22 cellular contexts compared by ENCODE assay signal in the genomic region with DNA sequence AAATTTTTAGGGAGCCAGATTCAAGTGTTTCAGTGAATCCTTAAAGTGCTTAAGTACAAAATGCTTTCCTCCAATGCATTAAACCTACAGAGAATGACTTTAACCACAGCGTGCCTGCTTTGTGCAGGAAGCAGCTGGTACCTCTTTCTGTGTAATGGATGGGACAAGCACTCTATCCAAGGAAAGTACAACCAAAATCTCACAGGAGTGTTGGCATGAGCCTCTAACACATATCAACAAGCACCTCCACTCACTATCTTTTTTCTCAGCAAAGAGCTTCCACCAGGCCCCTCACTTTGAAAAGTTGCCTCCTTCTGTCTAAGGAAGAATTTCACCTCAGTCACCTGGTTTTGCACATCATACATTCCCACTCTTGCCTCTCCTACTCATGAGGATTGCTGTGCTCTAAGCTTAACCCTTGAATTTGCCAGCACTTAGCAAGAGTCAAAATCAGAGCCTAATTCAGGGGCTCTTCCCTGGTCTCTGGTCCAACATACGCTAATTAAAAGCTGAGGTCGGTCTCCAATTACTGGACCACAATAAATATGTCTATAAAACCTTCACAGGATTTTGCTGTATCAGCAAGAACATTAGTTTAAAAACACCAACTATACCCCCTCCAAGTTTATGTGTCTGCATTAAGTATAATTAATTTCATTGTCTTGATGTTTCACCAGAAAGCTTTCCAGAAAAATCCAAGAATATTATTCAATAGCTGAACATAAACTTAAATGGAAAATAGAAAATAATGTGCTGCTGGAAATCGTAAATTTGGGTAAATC.
A peak's percentile ranks its signal among the peaks of the same experiment; 100 is the strongest.
DNase-seq lines count a peak whose midpoint lies in the region; ATAC-seq, FAIRE-seq and TF ChIP-seq lines count a peak whose summit lies in the region.
"Had no signal": no experiment of that assay in that cellular context is flagged by ENCODE, and none has a peak within 500 bp of the region (broad histone marks: within the 10 kb centered on the region; RNA-seq: fewer than 3 reads in every experiment).

No MANE protein-coding gene starts in this region.

- H3K23ac ChIP-seq in H1 (ENCODE audit: insufficient read length), result no peak overlapping the region

- TF ChIP-seq EP300 in H1 (IDR thresholded peaks at IDR 0.05; ENCODE audit: borderline replicate concordance in 1 of 2, low read depth in 2 of 2, low read length in 2 of 2) (no peak), neural cell (conservative IDR thresholded peaks at IDR 0.05; ENCODE audit: poor library complexity, severe bottlenecking) (no peak)

- ATAC-seq in GM19397 (IDR thresholded peaks at IDR 0.05; ENCODE audit: unreplicated experiment), result no peak

- FAIRE-seq in H1 (lab: Jason Lieb, UNC), result no peak

- H3K27me3 ChIP-seq in H1 (replicated peaks in 1 of 4; ENCODE audit: control insufficient read depth in 3 of 4, extremely low read depth in 1 of 4, insufficient read depth in 3 of 4, low read length in 3 of 4) (no peaks in the 10 kb centered on the region), neural cell (ENCODE audit: insufficient read depth, low read depth, low read length) (no peaks in the 10 kb centered on the region)
- H3K27me3 ChIP-seq: colonic mucosa, MG63, thyroid gland had no signal

- H2BK20ac ChIP-seq in H1 (ENCODE audit: low read length), result no peak overlapping the region

- no peak overlapping the region for H3K14ac ChIP-seq in H1 (ENCODE audit: insufficient read length)

- CTCF ChIA-PET in H1 (lab: Charles Lee; ENCODE audit: partially characterized antibody), result interaction anchor here (1.3 to 1.7 kb wide), 3 partner anchors 9 to 794 kb away, joined by 3 to 5 read pairs (median 3); no protein-coding TSS in a partner anchor

- H3F3A ChIP-seq in neural cell (ENCODE audit: insufficient read depth, low read length, poor library complexity, severe bottlenecking), result peaks cover 19% of the 10 kb centered on the region

- H4K5ac ChIP-seq in H1 (ENCODE audit: insufficient read length, low read depth, low read length), result no peak overlapping the region

- no peaks in the 10 kb centered on the region for H3K79me1 ChIP-seq in H1 (ENCODE audit: low read depth, low read length)

- TF ChIP-seq POLR2A in H1 (IDR thresholded peaks at IDR 0.05; ENCODE audit: control extremely low read depth in 1 of 2, low read depth in 2 of 2, low read length in 2 of 2), result no peak

- no peak overlapping the region; a peak in 1 of 7 replicates for H3K9ac ChIP-seq in H1 (replicated peaks in 1 of 4; ENCODE audit: extremely low read depth in 1 of 4, low read depth in 3 of 4, low read length in 3 of 4)
- no peak overlapping the region for H3K9ac ChIP-seq in neural cell (ENCODE audit: low read length)

- H3K56ac ChIP-seq in H1 (replicated peaks; ENCODE audit: insufficient read length, low read depth, low read length), result no peak overlapping the region

- 74% methylated on average over 4 of the region's 4 CpGs; no CpG with 5 or more reads in 1 of the 2 experiments for WGBS in H1 (ENCODE audit: extremely low coverage in 1 of 2, insufficient coverage in 1 of 2, insufficient read length in 1 of 2, insufficient replicate concordance in 2 of 2, low coverage in 1 of 2, low lambda C conversion rate in 2 of 2, missing lambda C conversion rate in 1 of 2), 2 experiments

- no peak overlapping the region for H2BK120ac ChIP-seq in H1 (replicated peaks; ENCODE audit: low read depth, low read length)

- H3K4me3 ChIP-seq in H1 (ENCODE audit: extremely low read depth in 1 of 4, insufficient read depth in 2 of 4, low read depth in 3 of 4, low read length in 4 of 4) (no peak overlapping the region), neural cell (ENCODE audit: low read length) (no peak overlapping the region)
- H3K4me3 ChIP-seq: colonic mucosa, lung, MG63, smooth muscle cell, thyroid gland had no signal

- no peak overlapping the region for H2BK12ac ChIP-seq in H1 (ENCODE audit: low read depth, low read length)

- no peak overlapping the region for H3K4ac ChIP-seq in H1 (replicated peaks; ENCODE audit: insufficient read length, low read depth, low read length)

- H2AFZ ChIP-seq in H1 (ENCODE audit: low read length) (no peak overlapping the region), neural cell (ENCODE audit: low read depth, low read length) (no peak overlapping the region)

- H4K20me1 ChIP-seq in H1 (replicated peaks in 1 of 2; ENCODE audit: control insufficient read depth in 1 of 2, insufficient read depth in 2 of 2, low read length in 2 of 2) (no peaks in the 10 kb centered on the region), neural cell (ENCODE audit: insufficient read depth) (no peaks in the 10 kb centered on the region)

- peaks cover 8 to 31% (median 24%) of the 10 kb centered on the region in 4 experiments for H3K4me1 ChIP-seq in H1 (replicated peaks in 1 of 4; ENCODE audit: control insufficient read depth in 3 of 4, insufficient read depth in 4 of 4, low read length in 3 of 4)
- H3K4me1 ChIP-seq: colonic mucosa had no signal

- no peak overlapping the region for H4K91ac ChIP-seq in H1 (replicated peaks; ENCODE audit: insufficient read length, low read length)

- H3K18ac ChIP-seq in H1 (ENCODE audit: extremely low read depth, low read length), result no peak overlapping the region

- H3K23me2 ChIP-seq in H1 (ENCODE audit: low read depth, low read length), result no peaks in the 10 kb centered on the region

- H2AK5ac ChIP-seq in H1 (ENCODE audit: low read depth, low read length), result no peak overlapping the region

- H3K9me2 ChIP-seq in neural cell (ENCODE audit: insufficient read depth, low read length), result no peaks in the 10 kb centered on the region

- POLR2A ChIA-PET in H1 (lab: Charles Lee; ENCODE audit: partially characterized antibody), result no interaction called here

- TF ChIP-seq RAD21 in H1 (IDR thresholded peaks at IDR 0.05 in 1 of 2, conservative IDR thresholded peaks at IDR 0.05 in 1 of 2; ENCODE audit: low read depth in 2 of 2, low read length in 2 of 2) (no peak), neural cell (conservative IDR thresholded peaks at IDR 0.05) (no peak)

- H3K4me2 ChIP-seq in H1 (ENCODE audit: insufficient read depth in 1 of 2, low read depth in 2 of 2, low read length in 2 of 2) (peak overlapping the region; percentile 33 to 48; a peak in 2 of 4 replicates), neural cell (ENCODE audit: low read length) (no peak overlapping the region)
- H3K4me2 ChIP-seq: smooth muscle cell had no signal

- no peak overlapping the region for H4K8ac ChIP-seq in H1 (ENCODE audit: extremely low read depth, insufficient read depth, low read length)

- H3K27ac ChIP-seq in H1 (ENCODE audit: low read depth, low read length), result no peak overlapping the region
- H3K27ac ChIP-seq in neural cell (ENCODE audit: low read length), result peak overlapping the region; percentile 68
- H3K27ac ChIP-seq: colonic mucosa, HL-60, thyroid gland had no signal

- peak overlapping the region; percentile 40; the same call in 1 of the 2 replicates for H2BK15ac ChIP-seq in H1 (ENCODE audit: low read length)

- no peak overlapping the region for H2BK5ac ChIP-seq in H1 (ENCODE audit: low read depth, low read length)

- H3K9me3 ChIP-seq in H1 (ENCODE audit: insufficient read depth in 2 of 2, low read depth in 1 of 2, low read length in 1 of 2) (no peaks in the 10 kb centered on the region), neural cell (ENCODE audit: low read length) (no peaks in the 10 kb centered on the region)
- H3K9me3 ChIP-seq: colonic mucosa, MG63, thyroid gland had no signal

- TF ChIP-seq CTCF in H1 (IDR thresholded peaks at IDR 0.05; ENCODE audit: control extremely low read depth in 1 of 3, insufficient read depth in 1 of 3, low read depth in 1 of 3, low read length in 3 of 3) (no peak), neural cell (IDR thresholded peaks at IDR 0.05; ENCODE audit: poor library complexity, severe bottlenecking) (no peak)

- H3K79me2 ChIP-seq in H1 (ENCODE audit: control insufficient read depth in 1 of 2, insufficient read depth in 2 of 2, low read length in 2 of 2) (no peaks in the 10 kb centered on the region), neural cell (replicated peaks; ENCODE audit: insufficient read depth, low read length) (peaks cover 50% of the 10 kb centered on the region)

- H3K36me3 ChIP-seq in H1 (ENCODE audit: control insufficient read depth in 2 of 4, insufficient read depth in 4 of 4, low read length in 3 of 4) (no peaks in the 10 kb centered on the region), neural cell (ENCODE audit: insufficient read depth, low read length) (no peaks in the 10 kb centered on the region)
- H3K36me3 ChIP-seq: colonic mucosa, MG63, thyroid gland had no signal

- DNase-seq in DMS79 treated with DMSO at 0.1 percent for 48 hours (lab: John Stamatoyannopoulos, UW) (peak; percentile 73), DMS79 (lab: John Stamatoyannopoulos, UW) (no peak), NCI-H128 (lab: John Stamatoyannopoulos, UW; ENCODE audit: unreplicated experiment) (peak; percentile 43), H1 (ENCODE audit: low read depth in 1 of 2, low spot score in 2 of 2) (no peak), AML-193 (lab: John Stamatoyannopoulos, UW) (no peak), OCI-M1 (lab: John Stamatoyannopoulos, UW) (no peak)
- DNase-seq: 8988T; activated CD4-positive, alpha-beta memory T cell treated with anti-CD3 and anti-CD28 coated beads, Interleukin-2, amount 10 ng/mL, durations not matched to agents 7 days and 5 days; activated effector memory CD4-positive, alpha-beta T cell treated with Interleukin-2 at 50 U/mL for 16 hours; COR-L47; MG63; NCI-H1436; NCI-H774; occipital lobe; stimulated activated naive CD4-positive, alpha-beta T cell had no signal

TF ChIP-seq in H1, 55 proteins besides CTCF, POLR2A, EP300 and RAD21:
- peak; percentile 65; the same call in 1 of the 2 replicates for TF ChIP-seq MAFK (IDR thresholded peaks at IDR 0.05; ENCODE audit: low read depth, low read length)
- no peak for TF ChIP-seq RXRA (IDR thresholded peaks at IDR 0.05; ENCODE audit: insufficient read depth, low read depth, low read length)

TF ChIP-seq in neural cell, 6 proteins besides CTCF, POLR2A, EP300 and RAD21 (continues in another document):
- no peak for TF ChIP-seq MXI1 (conservative IDR thresholded peaks at IDR 0.05; ENCODE audit: poor library complexity, severe bottlenecking)

Comparison
In these comparisons a context has a peak if more than half of its experiments do, and no peak if none do; other contexts are left out.
1. DNase-seq: peak in DMS79 treated with DMSO at 0.1 percent for 48 hours (single experiment) and NCI-H128 (single experiment); none in DMS79 (single experiment), H1 (0 of 2), AML-193 (0 of 2) and OCI-M1 (single experiment).